In the genomic region with DNA sequence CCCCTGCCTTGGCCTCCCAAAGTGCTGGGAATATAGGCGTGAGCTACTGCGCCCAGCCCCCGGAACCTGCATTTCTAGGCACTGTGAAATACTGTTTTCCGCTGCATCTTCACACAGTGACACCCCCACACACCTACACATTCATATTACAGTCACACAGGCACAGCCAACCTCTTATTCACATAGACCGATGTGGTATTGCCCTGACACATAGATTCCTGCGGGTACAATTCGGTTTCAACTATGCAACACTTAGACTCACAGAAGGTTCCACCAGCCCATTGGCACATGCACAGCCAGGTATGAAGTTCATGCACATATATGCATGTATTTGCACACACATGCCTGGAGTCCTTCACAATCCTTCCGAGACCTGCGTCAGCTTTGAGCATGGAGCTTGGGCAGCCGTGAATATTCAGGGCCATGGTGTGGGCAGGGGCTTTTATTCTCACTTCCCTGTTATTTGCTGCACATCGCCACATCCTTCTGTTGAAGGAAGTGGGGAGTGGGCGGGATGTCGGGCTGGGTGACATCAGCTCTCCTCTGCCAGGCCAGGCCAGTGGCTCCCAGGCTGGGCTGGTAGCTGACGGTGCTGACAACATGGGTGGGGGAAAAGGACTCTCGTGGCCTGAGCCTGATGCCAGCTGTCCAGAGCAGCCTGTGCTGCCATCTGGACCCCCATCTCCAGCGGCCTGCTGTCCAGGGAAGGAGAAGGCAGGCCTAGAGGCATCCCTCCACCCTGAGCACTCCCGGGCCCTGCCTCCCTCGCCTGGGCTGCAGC, we compare ENCODE assay signal across 9 cellular contexts. TPM values are rescaled to one million over a fixed set of nuclear protein-coding genes. Genes with fewer than 3 reads are reported as not detected.
DNase-seq lines count a peak whose midpoint lies in the region; ATAC-seq, FAIRE-seq and TF ChIP-seq lines count a peak whose summit lies in the region.
"Had no signal": no experiment of that assay in that cellular context is flagged by ENCODE, and none has a peak within 500 bp of the region (broad histone marks: within the 10 kb centered on the region; RNA-seq: fewer than 3 reads in every experiment).

No MANE protein-coding gene starts in this region.

- no peak overlapping the region for H2BK120ac ChIP-seq in mesenchymal stem cell (ENCODE audit: low read depth, low read length)

- no peak overlapping the region for H2BK15ac ChIP-seq in mesenchymal stem cell (ENCODE audit: low read depth, poor library complexity, severe bottlenecking)

- H2BK5ac ChIP-seq in mesenchymal stem cell (ENCODE audit: low read depth, low read length, poor library complexity, severe bottlenecking) = no peak overlapping the region

- H4K8ac ChIP-seq in mesenchymal stem cell (ENCODE audit: low read length) = no peak overlapping the region

- H3K27me3 ChIP-seq in mesenchymal stem cell (ENCODE audit: control insufficient read depth in 1 of 2, insufficient read depth in 1 of 2, low read length in 2 of 2) = peaks cover 10 to 24% of the 10 kb centered on the region in 2 experiments

- H3K18ac ChIP-seq in mesenchymal stem cell (ENCODE audit: low read depth in 1 of 2, low read length in 2 of 2) = no peak overlapping the region

- peaks cover 2% of the 10 kb centered on the region for H3K36me3 Mint-ChIP-seq in T-helper 1 cell treated with Interleukin-12 subunit alpha and Interleukin-12 subunit beta and Interleukin-4 antibody, amounts not matched to agents 30 μg/mL and 1 μg/mL, for 36 hours (ENCODE audit: low read depth)
- H3K36me3 Mint-ChIP-seq in activated naive CD8-positive, alpha-beta T cell treated with anti-CD3 and anti-CD28 coated beads, Interleukin-2, amount 50 U/mL, for 24 hours (ENCODE audit: low read depth) = no peaks in the 10 kb centered on the region

- H3K4me1 Mint-ChIP-seq in T-helper 1 cell treated with Interleukin-12 subunit alpha and Interleukin-12 subunit beta and Interleukin-4 antibody, amounts not matched to agents 30 μg/mL and 1 μg/mL, for 36 hours (ENCODE audit: low read depth) = peaks cover 76% of the 10 kb centered on the region
- peaks cover 86% of the 10 kb centered on the region for H3K4me1 Mint-ChIP-seq in activated naive CD8-positive, alpha-beta T cell treated with anti-CD3 and anti-CD28 coated beads, Interleukin-2, amount 50 U/mL, for 24 hours

- 84% methylated on average over 18 of the region's 18 CpGs for WGBS in mesenchymal stem cell

- no peaks in the 10 kb centered on the region for H3K9me3 Mint-ChIP-seq in T-helper 1 cell treated with Interleukin-12 subunit alpha and Interleukin-12 subunit beta and Interleukin-4 antibody, amounts not matched to agents 30 μg/mL and 1 μg/mL, for 36 hours
- no peaks in the 10 kb centered on the region for H3K9me3 Mint-ChIP-seq in activated naive CD8-positive, alpha-beta T cell treated with anti-CD3 and anti-CD28 coated beads, Interleukin-2, amount 50 U/mL, for 24 hours

- peaks cover 18% of the 10 kb centered on the region for H3K4me1 ChIP-seq in mesenchymal stem cell (ENCODE audit: control insufficient read depth, insufficient read depth, low read depth, low read length)

- H4K91ac ChIP-seq in mesenchymal stem cell (ENCODE audit: low read length) = no peak overlapping the region

- H3K4me2 ChIP-seq in mesenchymal stem cell (ENCODE audit: low read length, poor library complexity, severe bottlenecking) = no peak overlapping the region
- H3K4me2 ChIP-seq: KMS-11 had no signal

- H3K36me3 ChIP-seq in mesenchymal stem cell (ENCODE audit: control insufficient read depth in 1 of 2, insufficient read depth in 2 of 2, low read depth in 1 of 2, low read length in 2 of 2) = no peaks in the 10 kb centered on the region

- peak overlapping the region; percentile 75 for H3K4me3 Mint-ChIP-seq in T-helper 1 cell treated with Interleukin-12 subunit alpha and Interleukin-12 subunit beta and Interleukin-4 antibody, amounts not matched to agents 30 μg/mL and 1 μg/mL, for 36 hours
- peak overlapping the region; percentile 52 for H3K4me3 Mint-ChIP-seq in activated naive CD8-positive, alpha-beta T cell treated with anti-CD3 and anti-CD28 coated beads, Interleukin-2, amount 50 U/mL, for 24 hours

- H3K9me3 ChIP-seq in mesenchymal stem cell (ENCODE audit: control insufficient read depth, low read length) = no peaks in the 10 kb centered on the region

- H2AFZ ChIP-seq in mesenchymal stem cell (ENCODE audit: low read depth, low read length) = no peak overlapping the region

- no peak overlapping the region for H2BK12ac ChIP-seq in mesenchymal stem cell (ENCODE audit: low read length in 2 of 2)

- H3K27ac Mint-ChIP-seq in T-helper 1 cell treated with Interleukin-12 subunit alpha and Interleukin-12 subunit beta and Interleukin-4 antibody, amounts not matched to agents 30 μg/mL and 1 μg/mL, for 36 hours = peak overlapping the region; percentile 97
- peak overlapping the region; percentile 82 for H3K27ac Mint-ChIP-seq in activated naive CD8-positive, alpha-beta T cell treated with anti-CD3 and anti-CD28 coated beads, Interleukin-2, amount 50 U/mL, for 24 hours

- H3K14ac ChIP-seq in mesenchymal stem cell (ENCODE audit: low read length in 2 of 2) = no peak overlapping the region

- no peak for TF ChIP-seq POLR2A in GM12891 (IDR thresholded peaks at IDR 0.05; ENCODE audit: low read depth, low read length)

- H3K4me3 ChIP-seq in mesenchymal stem cell (ENCODE audit: insufficient read depth in 1 of 2, low read depth in 1 of 2, low read length in 2 of 2) = no peak overlapping the region

- no peaks in the 10 kb centered on the region for H3K79me1 ChIP-seq in mesenchymal stem cell (replicated peaks; ENCODE audit: low read length, poor library complexity, severe bottlenecking)

- no peak overlapping the region for H3K27ac ChIP-seq in mesenchymal stem cell (ENCODE audit: low read length, poor library complexity, severe bottlenecking)
- H3K27ac ChIP-seq: KMS-11 had no signal

- H3K27me3 Mint-ChIP-seq in T-helper 1 cell treated with Interleukin-12 subunit alpha and Interleukin-12 subunit beta and Interleukin-4 antibody, amounts not matched to agents 30 μg/mL and 1 μg/mL, for 36 hours (ENCODE audit: low read depth) = no peaks in the 10 kb centered on the region
- no peaks in the 10 kb centered on the region for H3K27me3 Mint-ChIP-seq in activated naive CD8-positive, alpha-beta T cell treated with anti-CD3 and anti-CD28 coated beads, Interleukin-2, amount 50 U/mL, for 24 hours

- FAIRE-seq in GM12891 (lab: Jason Lieb, UNC) = peak; percentile 92

- no peak overlapping the region for H2AK5ac ChIP-seq in mesenchymal stem cell (ENCODE audit: low read length, severe bottlenecking)

- peak overlapping the region in 1 of 2 experiments; percentile 17 for H3K4ac ChIP-seq in mesenchymal stem cell (ENCODE audit: low read depth in 1 of 2, low read length in 2 of 2)

- H3K9ac ChIP-seq in mesenchymal stem cell (ENCODE audit: low read length) = no peak overlapping the region
- H3K9ac ChIP-seq: KMS-11 had no signal

- DNase-seq in GM12891 (ENCODE audit: insufficient read length, low spot score) (no peak), putamen (ENCODE audit: low spot score) (peak; percentile 66), DMS114 treated with DMSO at 0.1 percent for 48 hours (lab: John Stamatoyannopoulos, UW; ENCODE audit: unreplicated experiment) (no peak), kidney glomerular epithelial cell (lab: John Stamatoyannopoulos, UW) (no peak), mesenchymal stem cell (no peak)
- DNase-seq in activated naive CD8-positive, alpha-beta T cell treated with anti-CD3 and anti-CD28 coated beads, Interleukin-2, amount 50 U/mL, for 24 hours = peak; percentile 77

- H3K23ac ChIP-seq in mesenchymal stem cell (ENCODE audit: low read length in 2 of 2) = no peak overlapping the region

- peak; percentile 75 for ATAC-seq in activated naive CD8-positive, alpha-beta T cell treated with anti-CD3 and anti-CD28 coated beads, Interleukin-2, amount 50 U/mL, for 24 hours
- no peak for ATAC-seq in HG02870 (IDR thresholded peaks at IDR 0.05; ENCODE audit: unreplicated experiment)

TF ChIP-seq in GM12891, 5 proteins besides CTCF, POLR2A, EP300 and RAD21:
- no peak for TF ChIP-seq TAF1 (IDR thresholded peaks at IDR 0.05; ENCODE audit: low read depth, low read length)
- TF ChIP-seq POU2F2 (IDR thresholded peaks at IDR 0.05; ENCODE audit: low read depth, low read length) = peak; percentile 87
- peak; percentile 94 for TF ChIP-seq SPI1 (IDR thresholded peaks at IDR 0.05; ENCODE audit: low read depth, low read length)
- TF ChIP-seq PAX5 (IDR thresholded peaks at IDR 0.05; ENCODE audit: insufficient read depth, low read length, severe bottlenecking) = no peak

RNA-seq across cellular contexts. Expression of gene CDC37, which starts 5.4 kb away (rescaled TPM):
- 175 TPM for polyA plus RNA-seq in GM12891 (2012; ENCODE audit: low read depth, missing spikeins)
- 163 TPM for polyA plus RNA-seq in mesenchymal stem cell (2013, experiment 1 of 2)
- 156 TPM for polyA plus RNA-seq in mesenchymal stem cell (2013, experiment 2 of 2)

RNA-seq across cellular contexts. Expression of gene PDE4A, which starts 11.6 kb away (rescaled TPM):
- 11.7 TPM for polyA plus RNA-seq in GM12891 (2012; ENCODE audit: low read depth, missing spikeins)
- 10.4 TPM for polyA plus RNA-seq in mesenchymal stem cell (2013, experiment 1 of 2)
- 10.3 TPM for polyA plus RNA-seq in mesenchymal stem cell (2013, experiment 2 of 2)

RNA-seq across cellular contexts. Expression of gene TYK2, which starts 28.3 kb away (rescaled TPM):
- 248 TPM for polyA plus RNA-seq in GM12891 (2012; ENCODE audit: low read depth, missing spikeins)
- 66.7 TPM for polyA plus RNA-seq in mesenchymal stem cell (2013, experiment 1 of 2)
- polyA plus RNA-seq in mesenchymal stem cell (2013, experiment 2 of 2) = 65.7 TPM

Comparison
In these comparisons a context has a peak if more than half of its experiments do, and no peak if none do; other contexts are left out.
1. DNase-seq: peak in activated naive CD8-positive, alpha-beta T cell treated with anti-CD3 and anti-CD28 coated beads, Interleukin-2, amount 50 U/mL, for 24 hours (single experiment) and putamen (single experiment); none in GM12891 (single experiment), DMS114 treated with DMSO at 0.1 percent for 48 hours (single experiment), kidney glomerular epithelial cell (single experiment) and mesenchymal stem cell (single experiment).